In the genomic region with DNA sequence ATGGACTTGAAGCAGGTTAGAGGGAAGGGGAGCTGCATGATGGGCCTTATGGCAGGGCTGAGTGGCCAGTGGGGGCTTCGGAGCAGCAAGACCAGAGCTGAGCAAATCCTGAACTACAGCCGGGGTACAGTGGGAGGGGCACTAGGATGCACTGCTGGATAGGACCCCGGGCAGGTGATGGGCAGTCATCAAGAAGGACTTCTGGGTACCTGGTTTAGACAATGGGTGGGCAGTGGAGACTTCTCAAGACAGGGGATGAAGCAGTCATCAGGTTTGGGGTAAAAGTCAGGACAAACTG, we compare ENCODE assay signal across 30 cellular contexts.
"Had no signal": no experiment of that assay in that cellular context is flagged by ENCODE, and none has a peak within 500 bp of the region (broad histone marks: within the 10 kb centered on the region; RNA-seq: fewer than 3 reads in every experiment).

No MANE protein-coding gene starts in this region.

- H3K27ac Mint-ChIP-seq: activated B cell treated with CpG ODN at 0.5 μM for 24 hours; activated naive CD4-positive, alpha-beta T cell treated with anti-CD3 and anti-CD28 coated beads, Interleukin-2, amount 50 U/mL, for 24 hours; activated T-cell treated with anti-CD3 and anti-CD28 coated beads, Interleukin-2, amount 50 U/mL, for 24 hours; activated T-helper 1 cell treated with anti-CD3 and anti-CD28 coated beads, Interleukin-12 subunit alpha, Interleukin-12 subunit beta, Interleukin-2, Interleukin-4 antibody, amounts not matched to agents 30 ng/mL and 10 ng/mL and 1 ng/mL, durations not matched to agents 14 hours and 24 hours and 36 hours; T-cell had no signal

- H3K4me3 Mint-ChIP-seq: activated B cell treated with CpG ODN at 0.5 μM for 24 hours; activated naive CD4-positive, alpha-beta T cell treated with anti-CD3 and anti-CD28 coated beads, Interleukin-2, amount 50 U/mL, for 24 hours; activated T-cell treated with anti-CD3 and anti-CD28 coated beads, Interleukin-2, amount 50 U/mL, for 24 hours; activated T-helper 1 cell treated with anti-CD3 and anti-CD28 coated beads, Interleukin-12 subunit alpha, Interleukin-12 subunit beta, Interleukin-2, Interleukin-4 antibody, amounts not matched to agents 30 ng/mL and 10 ng/mL and 1 ng/mL, durations not matched to agents 14 hours and 24 hours and 36 hours; brain; central memory CD8-positive, alpha-beta T cell; T-cell had no signal

- H3K4me3 ChIP-seq: ascending aorta, MG63, SK-N-MC had no signal

- H3K27ac ChIP-seq: ascending aorta, SK-N-MC had no signal

- H3K9me3 ChIP-seq: ascending aorta, MG63 had no signal

- FAIRE-seq: TTC549 had no signal

- ATAC-seq: Panc1, Right ventricle myocardium inferior, T-cell had no signal

- H3K36me3 Mint-ChIP-seq: activated naive CD4-positive, alpha-beta T cell treated with anti-CD3 and anti-CD28 coated beads, Interleukin-2, amount 50 U/mL, for 24 hours; brain; T-cell had no signal

- H3K9me3 Mint-ChIP-seq: activated naive CD4-positive, alpha-beta T cell treated with anti-CD3 and anti-CD28 coated beads, Interleukin-2, amount 50 U/mL, for 24 hours; activated T-cell treated with anti-CD3 and anti-CD28 coated beads, Interleukin-2, amount 50 U/mL, for 24 hours; activated T-helper 1 cell treated with anti-CD3 and anti-CD28 coated beads, Interleukin-12 subunit alpha, Interleukin-12 subunit beta, Interleukin-2, Interleukin-4 antibody, amounts not matched to agents 30 ng/mL and 10 ng/mL and 1 ng/mL, durations not matched to agents 14 hours and 24 hours and 36 hours had no signal

- H3K27me3 Mint-ChIP-seq: activated naive CD4-positive, alpha-beta T cell treated with anti-CD3 and anti-CD28 coated beads, Interleukin-2, amount 50 U/mL, for 24 hours; brain had no signal

- H3K4me1 Mint-ChIP-seq: activated B cell treated with CpG ODN at 0.5 μM for 24 hours; activated naive CD4-positive, alpha-beta T cell treated with anti-CD3 and anti-CD28 coated beads, Interleukin-2, amount 50 U/mL, for 24 hours; central memory CD8-positive, alpha-beta T cell; T-cell had no signal

- DNase-seq: activated B cell treated with CpG ODN at 0.5 μM for 24 hours; activated effector memory CD4-positive, alpha-beta T cell treated with Interleukin-2 at 50 U/mL for 16 hours; activated naive CD4-positive, alpha-beta T cell; activated T-cell treated with anti-CD3 and anti-CD28 coated beads, Interleukin-2, amount 50 U/mL, for 24 hours; MG63; MV-4-11; NCI-H1092 treated with DMSO at 0.1 percent for 48 hours; NCI-H1417 treated with DMSO at 0.1 percent for 48 hours; NCI-H1694; NCI-H2029; NCI-H2107; NCI-H2171 treated with DMSO at 0.1 percent for 48 hours; NCI-H345; NCI-H510A; NCI-H526 treated with DMSO at 0.1 percent for 48 hours; NCI-H82; OCI-M1; RPMI8226; T-cell; T-helper 2 cell; T1000 had no signal

- H3K36me3 ChIP-seq: ascending aorta, MG63 had no signal

- H3K4me1 ChIP-seq: ascending aorta had no signal

- H3K27me3 ChIP-seq: ascending aorta, MG63 had no signal
